In the genomic region with DNA sequence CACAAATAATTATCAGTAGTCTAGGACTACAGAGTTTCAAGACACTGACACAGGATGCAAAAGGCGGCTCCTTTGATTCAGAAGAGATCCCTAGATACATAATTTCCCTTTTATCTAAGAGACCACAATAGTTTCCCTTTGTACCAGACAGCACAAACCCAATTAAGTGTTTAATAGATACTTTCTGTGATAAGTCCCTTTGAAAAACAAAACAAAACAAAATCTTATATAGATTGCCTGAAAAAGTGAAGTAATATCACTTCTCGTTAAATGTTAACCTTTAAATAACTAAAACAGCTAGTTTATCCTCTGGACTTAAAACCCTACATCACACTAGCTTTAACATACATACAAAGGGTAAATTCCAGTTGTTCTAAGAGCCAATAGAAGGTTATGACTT, we compare ENCODE assay signal across 7 cellular contexts.
"Had no signal": no experiment of that assay in that cellular context is flagged by ENCODE, and none has a peak within 500 bp of the region (broad histone marks: within the 10 kb centered on the region; RNA-seq: fewer than 3 reads in every experiment).

No MANE protein-coding gene starts in this region.

- H3K27me3 Mint-ChIP-seq: IgD-negative memory B cell had no signal

- H3K9me3 Mint-ChIP-seq: GM23338 had no signal

- H3K4me2 ChIP-seq: GM23338 had no signal

- H3K4me1 Mint-ChIP-seq: IgD-negative memory B cell had no signal

- H3K4me3 ChIP-seq: GM23338 had no signal

- H2AFZ ChIP-seq: GM23338 had no signal

- H3K27ac Mint-ChIP-seq: GM23338, H9, IgD-negative memory B cell had no signal

- FAIRE-seq: H1, H54, HTR-8/SVneo had no signal

- DNase-seq: H9, HCEC 1CT had no signal

- H3K36me3 Mint-ChIP-seq: IgD-negative memory B cell had no signal

- H3K4me3 Mint-ChIP-seq: GM23338, H9, IgD-negative memory B cell had no signal
